In the genomic region with DNA sequence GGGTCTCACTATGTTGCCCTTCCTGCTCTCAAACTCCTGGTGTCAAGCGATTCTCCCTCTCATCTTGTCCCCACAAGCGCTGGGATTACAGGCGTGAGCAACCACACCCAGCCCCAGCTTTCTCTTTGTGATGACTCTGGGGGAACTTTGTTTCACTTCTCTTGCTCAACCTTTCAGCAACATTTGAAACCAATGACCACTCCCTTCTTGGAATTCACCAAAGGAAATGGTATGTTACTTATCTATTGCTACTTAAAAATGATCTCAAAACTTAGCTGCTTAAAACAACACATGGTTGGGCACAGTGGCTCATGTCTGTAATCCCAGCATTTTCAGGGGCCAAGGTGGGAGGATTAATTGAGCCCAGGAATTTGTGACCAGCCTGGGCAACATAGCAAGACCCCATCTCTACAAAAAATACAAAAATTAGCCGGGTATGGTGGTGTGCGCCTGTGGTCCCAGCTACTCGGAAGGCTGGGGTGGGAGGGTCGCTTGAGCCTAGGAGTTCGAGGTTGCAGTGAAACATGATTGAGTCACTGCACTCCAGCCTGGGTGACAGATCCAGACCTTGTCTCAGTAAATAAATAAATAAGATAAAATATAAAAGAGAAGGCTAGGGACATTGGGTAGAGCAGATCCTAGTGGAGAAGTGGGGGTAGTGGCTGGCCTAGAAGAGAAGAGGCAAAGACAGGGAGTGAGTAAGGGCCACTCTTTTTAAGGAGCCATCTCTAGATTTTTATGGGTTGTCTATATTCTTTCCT, we compare ENCODE assay signal across 9 cellular contexts. TPM values are rescaled to one million over a fixed set of nuclear protein-coding genes. Genes with fewer than 3 reads are reported as not detected.
DNase-seq lines count a peak whose midpoint lies in the region; ATAC-seq and TF ChIP-seq lines count a peak whose summit lies in the region.
"Had no signal": no experiment of that assay in that cellular context is flagged by ENCODE, and none has a peak within 500 bp of the region (broad histone marks: within the 10 kb centered on the region; RNA-seq: fewer than 3 reads in every experiment).

No MANE protein-coding gene starts in this region.

- H3K27ac ChIP-seq in upper lobe of right lung: peak overlapping the region; percentile 45

- ATAC-seq in activated T-helper 17 cell treated with anti-CD3 and anti-CD28 coated beads, Interleukin-2, amount 50 U/mL, for 72 hours (replicated peaks): peak; percentile 94
- ATAC-seq in left ventricle myocardium superior (peak; percentile 65), upper lobe of right lung (peak; percentile 83), GM19455 (IDR thresholded peaks at IDR 0.05; ENCODE audit: unreplicated experiment) (no peak)

- H3K4me1 Mint-ChIP-seq in activated T-helper 17 cell treated with anti-CD3 and anti-CD28 coated beads, Interleukin-2, amount 50 U/mL, for 72 hours: peaks cover 18% of the 10 kb centered on the region

- no peaks in the 10 kb centered on the region for H3K9me3 ChIP-seq in upper lobe of right lung

- no peaks in the 10 kb centered on the region for H3K27me3 Mint-ChIP-seq in activated T-helper 17 cell treated with anti-CD3 and anti-CD28 coated beads, Interleukin-2, amount 50 U/mL, for 72 hours

- no peaks in the 10 kb centered on the region for H3K36me3 ChIP-seq in upper lobe of right lung

- no peaks in the 10 kb centered on the region for H3K9me3 Mint-ChIP-seq in activated T-helper 17 cell treated with anti-CD3 and anti-CD28 coated beads, Interleukin-2, amount 50 U/mL, for 72 hours

- no peaks in the 10 kb centered on the region for H3K36me3 Mint-ChIP-seq in activated T-helper 17 cell treated with anti-CD3 and anti-CD28 coated beads, Interleukin-2, amount 50 U/mL, for 72 hours (ENCODE audit: low read depth)

- H3K4me3 Mint-ChIP-seq in activated T-helper 17 cell treated with anti-CD3 and anti-CD28 coated beads, Interleukin-2, amount 50 U/mL, for 72 hours: peak overlapping the region; percentile 70

- H3K4me1 ChIP-seq in upper lobe of right lung: peaks cover 4% of the 10 kb centered on the region

- TF ChIP-seq CTCF in upper lobe of right lung (IDR thresholded peaks at IDR 0.05): no peak

- peak; percentile 37 for DNase-seq in stimulated activated CD4-positive, alpha-beta T cell treated with anti-CD3 and anti-CD28 coated beads, Interleukin-15, amount 100 ng/mL, for 24 hours
- no peak for DNase-seq in stimulated activated CD4-positive, alpha-beta T cell treated with anti-CD3 and anti-CD28 coated beads, Interleukin-12 subunit alpha, Interleukin-12 subunit beta, amount 100 ng/mL, for 4 hours
- DNase-seq in left ventricle myocardium superior (no peak), upper lobe of right lung (no peak), NCI-H2227 (lab: John Stamatoyannopoulos, UW; ENCODE audit: unreplicated experiment) (no peak), amygdala (lab: John Stamatoyannopoulos, UW) (no peak)
- DNase-seq: central memory CD4-positive, alpha-beta T cell had no signal

- H3K27me3 ChIP-seq in upper lobe of right lung: no peaks in the 10 kb centered on the region

- H3K4me3 ChIP-seq in upper lobe of right lung: no peak overlapping the region

- H3K27ac Mint-ChIP-seq in activated T-helper 17 cell treated with anti-CD3 and anti-CD28 coated beads, Interleukin-2, amount 50 U/mL, for 72 hours: peak overlapping the region; percentile 87

- intact Hi-C loops in left ventricle myocardium superior (cut with micrococcal nuclease): no loop called here
- intact Hi-C loops in upper lobe of right lung (cut with DNase I): no loop called here

RNA-seq across cellular contexts. Expression of a gene that starts 10.3 kb away (rescaled TPM):
- 100 to 1,000 TPM; 150 to 157 TPM for total RNA-seq in activated T-helper 17 cell treated with anti-CD3 and anti-CD28 coated beads, Interleukin-2, amount 50 U/mL, for 72 hours
- total RNA-seq in left ventricle myocardium superior: 84.1 TPM
- total RNA-seq in upper lobe of right lung: 149 TPM

RNA-seq across cellular contexts. Expression of a gene that starts 39.5 kb away (rescaled TPM):
- 10 to 100 TPM; 52.5 to 55.3 TPM for total RNA-seq in activated T-helper 17 cell treated with anti-CD3 and anti-CD28 coated beads, Interleukin-2, amount 50 U/mL, for 72 hours
- total RNA-seq in left ventricle myocardium superior (34.9 TPM), upper lobe of right lung (34.8 TPM)

RNA-seq across cellular contexts. Expression of a gene that starts 55.4 kb away (rescaled TPM):
- total RNA-seq in activated T-helper 17 cell treated with anti-CD3 and anti-CD28 coated beads, Interleukin-2, amount 50 U/mL, for 72 hours: 100 to 1,000 TPM; 188 to 274 TPM
- total RNA-seq in left ventricle myocardium superior (531 TPM), upper lobe of right lung (314 TPM)
